Comparison of ENCODE assay signal across 22 cellular contexts in the genomic region with DNA sequence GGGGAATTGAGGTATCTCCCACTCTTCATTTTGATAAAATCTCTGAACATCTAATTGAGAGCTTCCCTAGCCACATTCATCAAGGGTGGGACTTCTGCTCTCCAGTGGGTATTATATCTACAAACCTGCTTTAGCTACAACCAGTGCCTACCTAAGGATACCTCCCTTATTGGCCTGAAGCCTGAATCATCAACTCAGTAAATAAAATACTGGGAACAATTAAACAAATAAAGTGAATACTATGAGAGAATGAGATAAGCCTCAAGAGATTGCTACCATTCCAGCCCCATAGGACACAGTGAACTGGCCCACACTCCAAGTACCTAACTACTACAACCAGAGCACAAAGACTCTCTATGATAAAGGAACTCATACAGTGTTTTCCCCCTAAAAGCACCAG. TPM values are rescaled to one million over a fixed set of nuclear protein-coding genes. Genes with fewer than 3 reads are reported as not detected.
DNase-seq lines count a peak whose midpoint lies in the region; ATAC-seq, FAIRE-seq and TF ChIP-seq lines count a peak whose summit lies in the region.
"Had no signal": no experiment of that assay in that cellular context is flagged by ENCODE, and none has a peak within 500 bp of the region (broad histone marks: within the 10 kb centered on the region; RNA-seq: fewer than 3 reads in every experiment).

No MANE protein-coding gene starts in this region.

- in situ Hi-C loops in HAP-1 (cut with MboI; ENCODE audit: low sequenced_read_pairs): no loop called here

- intact Hi-C loops in activated CD4-positive, alpha-beta T cell treated with anti-CD3 and anti-CD28 coated beads, Interleukin-2, amount 10 ng/mL, durations not matched to agents 24 days and 14 days (cut with micrococcal nuclease): no loop called here
- intact Hi-C loops in prostate gland (cut with DNase I): no loop called here

- H3K4me3 ChIP-seq in bronchial epithelial cell (ENCODE audit: low read depth, low read length) (no peak overlapping the region), prostate gland (no peak overlapping the region), HAP-1 (no peak overlapping the region)
- H3K4me3 ChIP-seq: A549; BLaER1 treated with 17β-estradiol and CSF1 and Interleukin-3, amounts not matched to agents 10 nM and 100 nM had no signal

- H3K9me3 ChIP-seq in prostate gland: no peaks in the 10 kb centered on the region
- H3K9me3 ChIP-seq in HAP-1: 0 out of 2 replicates have a peak, but pooled peaks cover 3% of the 10 kb centered on the region

- DNase-seq in activated CD4-positive, alpha-beta T cell treated with anti-CD3 and anti-CD28 coated beads, Interleukin-2, amount 10 ng/mL, durations not matched to agents 24 days and 14 days: peak; percentile 24
- DNase-seq in activated CD4-positive, alpha-beta T cell treated with anti-CD3 and anti-CD28 coated beads, Interleukin-2, amount 50 U/mL, for 48 hours: no peak
- DNase-seq in bronchial epithelial cell (ENCODE audit: low read depth) (no peak), prostate gland (ENCODE audit: low spot score) (peak; percentile 7), HAP-1 (ENCODE audit: low spot score in 2 of 2) (no peak)
- no peak for DNase-seq in effector memory CD8-positive, alpha-beta T cell
- DNase-seq: AML-193; Caco-2; Calu3; CD4-positive, alpha-beta T cell; CD8-positive, alpha-beta T cell; DMS79 treated with DMSO at 0.1 percent for 48 hours; GF-D8 had no signal

- FAIRE-seq in bronchial epithelial cell (lab: Jason Lieb, UNC): peak; percentile 23
- FAIRE-seq: A549, D721Med, G401.6, GM12891 had no signal

- peaks cover 24% of the 10 kb centered on the region for H3K27me3 Mint-ChIP-seq in activated CD4-positive, alpha-beta T cell treated with anti-CD3 and anti-CD28 coated beads, Interleukin-2, amount 10 ng/mL, durations not matched to agents 24 days and 14 days
- H3K27me3 Mint-ChIP-seq in effector memory CD8-positive, alpha-beta T cell: peaks cover 0 to 7% of the 10 kb centered on the region in 2 donors
- H3K27me3 Mint-ChIP-seq: B cell; CD4-positive, alpha-beta T cell had no signal

- peaks cover 49% of the 10 kb centered on the region for H3K9me3 Mint-ChIP-seq in activated CD4-positive, alpha-beta T cell treated with anti-CD3 and anti-CD28 coated beads, Interleukin-2, amount 10 ng/mL, durations not matched to agents 24 days and 14 days
- H3K9me3 Mint-ChIP-seq in effector memory CD8-positive, alpha-beta T cell: peaks cover 7 to 8% of the 10 kb centered on the region in 2 donors

- H3K4me1 Mint-ChIP-seq in activated CD4-positive, alpha-beta T cell treated with anti-CD3 and anti-CD28 coated beads, Interleukin-2, amount 10 ng/mL, durations not matched to agents 24 days and 14 days: no peaks in the 10 kb centered on the region
- no peaks in the 10 kb centered on the region for H3K4me1 Mint-ChIP-seq in effector memory CD8-positive, alpha-beta T cell (ENCODE audit: low read depth in 2 of 2)
- H3K4me1 Mint-ChIP-seq: B cell had no signal

- H3K27ac ChIP-seq in prostate gland: no peak overlapping the region
- H3K27ac ChIP-seq: 22Rv1; A549; BLaER1 treated with 17β-estradiol and CSF1 and Interleukin-3, amounts not matched to agents 10 nM and 100 nM; C4-2B had no signal

- H3K27me3 ChIP-seq in bronchial epithelial cell (ENCODE audit: control insufficient read depth, insufficient read depth, low read length) (no peaks in the 10 kb centered on the region), prostate gland (replicated peaks; ENCODE audit: insufficient read depth) (no peaks in the 10 kb centered on the region), HAP-1 (ENCODE audit: low read depth) (no peaks in the 10 kb centered on the region)
- H3K27me3 ChIP-seq: BLaER1 treated with 17β-estradiol and CSF1 and Interleukin-3, amounts not matched to agents 10 nM and 100 nM had no signal

- no peak overlapping the region for H3K27ac Mint-ChIP-seq in activated CD4-positive, alpha-beta T cell treated with anti-CD3 and anti-CD28 coated beads, Interleukin-2, amount 10 ng/mL, durations not matched to agents 24 days and 14 days
- no peak overlapping the region for H3K27ac Mint-ChIP-seq in effector memory CD8-positive, alpha-beta T cell
- H3K27ac Mint-ChIP-seq: B cell; CD4-positive, alpha-beta T cell; CD8-positive, alpha-beta T cell had no signal

- H3K4me3 Mint-ChIP-seq in activated CD4-positive, alpha-beta T cell treated with anti-CD3 and anti-CD28 coated beads, Interleukin-2, amount 10 ng/mL, durations not matched to agents 24 days and 14 days: no peak overlapping the region
- no peak overlapping the region for H3K4me3 Mint-ChIP-seq in effector memory CD8-positive, alpha-beta T cell
- H3K4me3 Mint-ChIP-seq: B cell; CD4-positive, alpha-beta T cell; CD8-positive, alpha-beta T cell had no signal

- TF ChIP-seq CTCF in bronchial epithelial cell (IDR thresholded peaks at IDR 0.05; ENCODE audit: insufficient read depth, low read length, severe bottlenecking): no peak
- no peak for TF ChIP-seq CTCF in prostate gland (IDR thresholded peaks at IDR 0.05)

- no peak for ATAC-seq in effector memory CD8-positive, alpha-beta T cell (replicated peaks)
- ATAC-seq: A549; CD8-positive, alpha-beta T cell had no signal

- no peaks in the 10 kb centered on the region for H3K4me1 ChIP-seq in prostate gland (replicated peaks)
- H3K4me1 ChIP-seq in HAP-1: no peaks in the 10 kb centered on the region
- H3K4me1 ChIP-seq: A549, Caco-2 had no signal

- peaks cover 8% of the 10 kb centered on the region for H3K36me3 Mint-ChIP-seq in activated CD4-positive, alpha-beta T cell treated with anti-CD3 and anti-CD28 coated beads, Interleukin-2, amount 10 ng/mL, durations not matched to agents 24 days and 14 days (ENCODE audit: low read depth)
- H3K36me3 Mint-ChIP-seq in effector memory CD8-positive, alpha-beta T cell (ENCODE audit: insufficient read depth): peaks cover 2% of the 10 kb centered on the region

- H3K36me3 ChIP-seq in bronchial epithelial cell (ENCODE audit: control insufficient read depth, insufficient read depth, low read length): no peaks in the 10 kb centered on the region
- no peaks in the 10 kb centered on the region for H3K36me3 ChIP-seq in prostate gland
- no peaks in the 10 kb centered on the region for H3K36me3 ChIP-seq in HAP-1 (replicated peaks)

- TF ChIP-seq POLR2A in prostate gland (IDR thresholded peaks at IDR 0.05): no peak

RNA-seq across cellular contexts. Expression of gene IL12B, which starts 47.4 kb away (rescaled TPM):
- not detected in 2 replicates for total RNA-seq in activated CD4-positive, alpha-beta T cell treated with anti-CD3 and anti-CD28 coated beads, Interleukin-2, amount 10 ng/mL, durations not matched to agents 24 days and 14 days
- total RNA-seq in bronchial epithelial cell: under 0.01 TPM in 1 of 2 replicates, not detected in the other
- total RNA-seq in prostate gland: not detected
- total RNA-seq: A172; Caco-2; Calu3; CD4-positive, alpha-beta T cell; CD8-positive, alpha-beta T cell had no signal

Comparison
In these comparisons a context has a peak if more than half of its experiments do, and no peak if none do; other contexts are left out.
1. DNase-seq: peak in activated CD4-positive, alpha-beta T cell treated with anti-CD3 and anti-CD28 coated beads, Interleukin-2, amount 10 ng/mL, durations not matched to agents 24 days and 14 days (single experiment) and prostate gland (single experiment); none in activated CD4-positive, alpha-beta T cell treated with anti-CD3 and anti-CD28 coated beads, Interleukin-2, amount 50 U/mL, for 48 hours (0 of 2), bronchial epithelial cell (single experiment), effector memory CD8-positive, alpha-beta T cell (0 of 3) and HAP-1 (0 of 2).